ENCODE assay signal across 7 cellular contexts in the genomic region with DNA sequence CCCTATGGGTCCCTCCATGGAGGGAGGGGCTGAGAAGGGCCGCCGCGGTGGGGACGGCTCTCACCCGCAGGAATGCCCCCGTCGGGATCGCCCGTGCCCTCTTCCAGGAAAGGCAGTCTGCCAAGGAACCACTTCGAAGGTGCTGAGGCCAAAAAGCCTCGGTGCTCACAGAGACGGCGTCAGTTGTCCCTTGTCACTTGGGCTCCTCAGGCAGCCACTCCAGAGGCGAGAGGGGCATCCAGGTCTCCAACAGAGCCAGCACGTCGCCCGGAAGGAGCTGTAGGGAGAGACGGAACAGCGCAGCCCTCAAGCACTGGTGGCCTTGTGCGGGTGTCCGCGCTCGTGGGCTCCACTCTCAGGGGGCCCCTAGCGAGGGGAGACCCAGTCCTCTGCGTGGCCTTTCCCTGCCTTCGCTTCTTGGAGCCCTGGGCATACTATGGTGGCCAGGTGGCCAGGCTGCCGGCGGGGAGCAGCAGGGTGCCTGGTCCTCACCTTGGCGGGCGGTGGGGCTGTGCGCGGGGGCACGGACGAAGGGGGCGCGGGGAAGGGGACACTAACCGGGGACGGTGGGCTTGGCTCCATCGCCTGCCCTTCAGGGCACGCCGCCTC. TPM values are rescaled to one million over a fixed set of nuclear protein-coding genes. Genes with fewer than 3 reads are reported as not detected.
DNase-seq lines count a peak whose midpoint lies in the region; ATAC-seq and TF ChIP-seq lines count a peak whose summit lies in the region.

No MANE protein-coding gene starts in this region.

- H3K27me3 Mint-ChIP-seq in activated CD8-positive, alpha-beta T cell treated with anti-CD3 and anti-CD28 coated beads for 36 hours = peaks cover 13% of the 10 kb centered on the region

- H3K27me3 ChIP-seq in heart right ventricle = peaks cover 0 to 36% (median 28%) of the 10 kb centered on the region in 7 donors

- H3K27ac ChIP-seq in heart right ventricle = peak overlapping the region in 6 of 10 donors; percentile 1 to 70 (median 48)

- H3K36me3 ChIP-seq in heart right ventricle = no peaks in the 10 kb centered on the region

- TF ChIP-seq CTCF in activated CD8-positive, alpha-beta T cell treated with anti-CD3 and anti-CD28 coated beads for 36 hours (IDR thresholded peaks at IDR 0.05) = no peak
- TF ChIP-seq CTCF in heart right ventricle (IDR thresholded peaks at IDR 0.05) = no peak

- peak; percentile 21 for DNase-seq in activated CD8-positive, alpha-beta T cell treated with anti-CD3 and anti-CD28 coated beads for 36 hours
- DNase-seq in heart right ventricle (no peak), skeletal muscle cell (ENCODE audit: low read depth) (no peak), OCI-M1 (lab: John Stamatoyannopoulos, UW) (no peak)

- H3K36me3 Mint-ChIP-seq in activated CD8-positive, alpha-beta T cell treated with anti-CD3 and anti-CD28 coated beads for 36 hours (ENCODE audit: low read depth) = no peaks in the 10 kb centered on the region

- H3K27ac Mint-ChIP-seq in activated CD8-positive, alpha-beta T cell treated with anti-CD3 and anti-CD28 coated beads for 36 hours = no peak overlapping the region

- peak overlapping the region; percentile 48 to 80 (median 67) for H3K4me3 ChIP-seq in heart right ventricle
- H3K4me3 ChIP-seq in skeletal muscle cell (ENCODE audit: low read depth, low read length) = peak overlapping the region; percentile 51

- intact Hi-C loops in activated CD8-positive, alpha-beta T cell treated with anti-CD3 and anti-CD28 coated beads for 36 hours (cut with micrococcal nuclease) = no loop called here
- intact Hi-C loops in heart right ventricle (cut with DNase I) = loop anchor here in 5 of 10 donors (2.0 to 10.0 kb wide), 4 partner anchors 103 to 335 kb away; no protein-coding TSS in a partner anchor

- ATAC-seq in GM18505 (IDR thresholded peaks at IDR 0.05; ENCODE audit: unreplicated experiment) (peak; percentile 9), HG02943 (IDR thresholded peaks at IDR 0.05; ENCODE audit: low read depth, unreplicated experiment) (peak; percentile 9), heart right ventricle (peak in 6 of 8 donors; percentile 4 to 16 (median 6)), HG03139 (IDR thresholded peaks at IDR 0.05; ENCODE audit: unreplicated experiment) (no peak)
- peak; percentile 5 for ATAC-seq in activated CD8-positive, alpha-beta T cell treated with anti-CD3 and anti-CD28 coated beads for 36 hours

- peaks cover 0 to 17% (median 14%) of the 10 kb centered on the region in 9 donors for H3K4me1 ChIP-seq in heart right ventricle

- no peaks in the 10 kb centered on the region for H3K9me3 Mint-ChIP-seq in activated CD8-positive, alpha-beta T cell treated with anti-CD3 and anti-CD28 coated beads for 36 hours

- peaks cover 2% of the 10 kb centered on the region for H3K4me1 Mint-ChIP-seq in activated CD8-positive, alpha-beta T cell treated with anti-CD3 and anti-CD28 coated beads for 36 hours (ENCODE audit: low read depth)

- TF ChIP-seq POLR2A in GM18505 (IDR thresholded peaks at IDR 0.05; ENCODE audit: borderline replicate concordance, extremely low read depth, insufficient read depth, insufficient read length) = no peak

- peak overlapping the region; percentile 74 for H3K4me3 Mint-ChIP-seq in activated CD8-positive, alpha-beta T cell treated with anti-CD3 and anti-CD28 coated beads for 36 hours

- POLR2A ChIA-PET in activated CD8-positive, alpha-beta T cell treated with anti-CD3 and anti-CD28 coated beads for 36 hours (lab: Charles Lee) = interaction anchor here (0.6 to 1.3 kb wide), 3 partner anchors 136 to 310 kb away, joined by 3 to 4 read pairs (median 3); no protein-coding TSS in a partner anchor

- WGBS in heart right ventricle, 2 donors = 3 to 5% methylated on average over 40 to 41 of the region's 41 CpGs

- CTCF ChIA-PET in activated CD8-positive, alpha-beta T cell treated with anti-CD3 and anti-CD28 coated beads for 36 hours (lab: Charles Lee) = interaction anchor here (0.8 to 3.0 kb wide), 6 partner anchors 10 to 144 kb away, joined by 3 to 13 read pairs (median 6); a partner anchor contains a TSS

- no peaks in the 10 kb centered on the region for H3K9me3 ChIP-seq in heart right ventricle

RNA-seq across cellular contexts. Expression of a gene that starts 1.0 kb away (rescaled TPM):
- total RNA-seq in activated CD8-positive, alpha-beta T cell treated with anti-CD3 and anti-CD28 coated beads for 36 hours = 1 to 10 TPM; 3.4 to 5.3 TPM
- total RNA-seq in heart right ventricle = 1 to 10 TPM; 1.3 to 7.6 (median 5.6) TPM
- 1 to 10 TPM; 1.3 to 9.2 TPM for polyA plus RNA-seq in heart right ventricle

RNA-seq across cellular contexts. Expression of a gene that starts 26.1 kb away (rescaled TPM):
- not detected for total RNA-seq in activated CD8-positive, alpha-beta T cell treated with anti-CD3 and anti-CD28 coated beads for 36 hours
- under 1 TPM in 5 of 10 donors, not detected in 5; 0.21 to 0.52 (median 0.32) TPM for total RNA-seq in heart right ventricle
- under 1 TPM; 0.04 to 0.73 TPM for polyA plus RNA-seq in heart right ventricle

RNA-seq across cellular contexts. Expression of a gene that starts 59.4 kb away (rescaled TPM):
- not detected for total RNA-seq in activated CD8-positive, alpha-beta T cell treated with anti-CD3 and anti-CD28 coated beads for 36 hours
- under 1 TPM in 2 of 10 donors, not detected in 8; 0.15 TPM for total RNA-seq in heart right ventricle
- polyA plus RNA-seq in heart right ventricle = under 1 TPM in 1 of 2 donors, not detected in 1; 0.09 TPM

RNA-seq across cellular contexts. Expression of a gene that starts 59.5 kb away (rescaled TPM):
- total RNA-seq in activated CD8-positive, alpha-beta T cell treated with anti-CD3 and anti-CD28 coated beads for 36 hours = 1 to 10 TPM; 3.3 to 4.0 TPM
- 10 to 100 TPM in 1 of 10 donors, 1 to 10 TPM in 9; 6.0 to 14.3 (median 9.0) TPM for total RNA-seq in heart right ventricle
- 1 to 10 TPM; 7.0 to 7.3 TPM for polyA plus RNA-seq in heart right ventricle
